16 cellular contexts compared by ENCODE assay signal in the genomic region with DNA sequence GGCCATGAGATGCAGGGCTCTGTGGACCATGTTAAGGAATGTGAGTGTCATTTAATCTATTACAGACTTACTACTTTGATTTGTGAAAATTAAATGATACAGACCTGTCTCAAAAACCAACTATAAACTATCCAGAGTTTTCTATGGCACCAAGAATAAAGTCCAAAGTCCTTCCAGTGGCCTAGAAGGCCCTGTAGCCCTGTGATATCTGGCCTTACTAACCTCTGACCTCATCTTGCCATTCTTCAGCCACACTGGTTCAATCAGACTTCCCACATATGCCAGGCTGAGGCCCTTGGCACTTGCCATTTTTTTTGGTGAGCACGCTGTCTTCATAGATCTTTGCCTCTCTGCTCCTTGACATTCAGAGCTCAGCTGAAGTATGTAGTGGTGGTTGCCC. TPM values are rescaled to one million over a fixed set of nuclear protein-coding genes. Genes with fewer than 3 reads are reported as not detected.
DNase-seq lines count a peak whose midpoint lies in the region; ATAC-seq and TF ChIP-seq lines count a peak whose summit lies in the region.
"Had no signal": no experiment of that assay in that cellular context is flagged by ENCODE, and none has a peak within 500 bp of the region (broad histone marks: within the 10 kb centered on the region; RNA-seq: fewer than 3 reads in every experiment).

No MANE protein-coding gene starts in this region.

- H3K4me3 ChIP-seq in endodermal cell (ENCODE audit: low read length) = peak overlapping the region; percentile 7
- H3K4me3 ChIP-seq in mesenchymal stem cell (ENCODE audit: insufficient read depth in 1 of 2, low read depth in 1 of 2, low read length in 2 of 2) = no peak overlapping the region
- no peak overlapping the region for H3K4me3 ChIP-seq in stomach
- H3K4me3 ChIP-seq: GM12878, GM23248 had no signal

- no peak overlapping the region for H4K8ac ChIP-seq in mesenchymal stem cell (ENCODE audit: low read length)

- peaks cover 45% of the 10 kb centered on the region for H3K36me3 Mint-ChIP-seq in endodermal cell (ENCODE audit: low read depth)

- H2BK12ac ChIP-seq in mesenchymal stem cell (ENCODE audit: low read length in 2 of 2) = no peak overlapping the region

- H3K4me2 ChIP-seq in mesenchymal stem cell (ENCODE audit: low read length, poor library complexity, severe bottlenecking) = no peak overlapping the region

- TF ChIP-seq EP300 in stomach (IDR thresholded peaks at IDR 0.05) = no peak

- H2AFZ ChIP-seq in mesenchymal stem cell (ENCODE audit: low read depth, low read length) = no peak overlapping the region
- H2AFZ ChIP-seq: GM23248 had no signal

- intact Hi-C loops in left colon (cut with DNase I, micrococcal nuclease) (loop anchor here in 1 of 2 donors (10.0 kb wide), 1 partner anchor 323 kb away; the partner anchor contains the start of gene SIPA1L2), stomach (cut with DNase I; ENCODE audit: low total_unique reads) (loop anchor here (10.0 kb wide), 1 partner anchor 323 kb away; the partner anchor contains the start of gene SIPA1L2)

- no peak overlapping the region for H3K4me3 Mint-ChIP-seq in endodermal cell

- no peak overlapping the region for H2BK5ac ChIP-seq in mesenchymal stem cell (ENCODE audit: low read depth, low read length, poor library complexity, severe bottlenecking)

- H3K14ac ChIP-seq in mesenchymal stem cell (ENCODE audit: low read length in 2 of 2) = no peak overlapping the region

- H3K9me3 Mint-ChIP-seq in endodermal cell = peaks cover 13% of the 10 kb centered on the region

- no peak overlapping the region for H4K91ac ChIP-seq in mesenchymal stem cell (ENCODE audit: low read length)

- TF ChIP-seq POLR2A in stomach (IDR thresholded peaks at IDR 0.05) = no peak

- H3K27ac Mint-ChIP-seq in endodermal cell = no peak overlapping the region
- H3K27ac Mint-ChIP-seq: CD4-positive, alpha-beta memory T cell had no signal

- TF ChIP-seq CTCF in endodermal cell (conservative IDR thresholded peaks at IDR 0.05) (no peak), stomach (IDR thresholded peaks at IDR 0.05) (no peak)

- peaks cover 38% of the 10 kb centered on the region for H3K36me3 ChIP-seq in endodermal cell (ENCODE audit: control insufficient read depth, insufficient read depth, low read length)
- H3K36me3 ChIP-seq in mesenchymal stem cell (ENCODE audit: control insufficient read depth in 1 of 2, insufficient read depth in 2 of 2, low read depth in 1 of 2, low read length in 2 of 2) = peaks cover 17 to 48% of the 10 kb centered on the region in 2 experiments
- peaks cover 0 to 44% (median 37%) of the 10 kb centered on the region in 4 donors for H3K36me3 ChIP-seq in stomach

- H3K9ac ChIP-seq in endodermal cell (ENCODE audit: extremely low read depth, low read length, poor library complexity, severe bottlenecking) = no peak overlapping the region
- H3K9ac ChIP-seq in mesenchymal stem cell (ENCODE audit: low read length) = no peak overlapping the region
- H3K9ac ChIP-seq: GM23248 had no signal

- no peaks in the 10 kb centered on the region for H3K27me3 ChIP-seq in endodermal cell (ENCODE audit: control insufficient read depth, insufficient read depth, low read length, poor library complexity, severe bottlenecking)
- no peaks in the 10 kb centered on the region for H3K27me3 ChIP-seq in mesenchymal stem cell (ENCODE audit: control insufficient read depth in 1 of 2, insufficient read depth in 1 of 2, low read length in 2 of 2)
- no peaks in the 10 kb centered on the region for H3K27me3 ChIP-seq in stomach

- peak overlapping the region; percentile 69 for H2AK5ac ChIP-seq in mesenchymal stem cell (ENCODE audit: low read length, severe bottlenecking)

- peaks cover 24% of the 10 kb centered on the region for H3K79me1 ChIP-seq in mesenchymal stem cell (replicated peaks; ENCODE audit: low read length, poor library complexity, severe bottlenecking)

- no peak overlapping the region for H3K23ac ChIP-seq in mesenchymal stem cell (ENCODE audit: low read length in 2 of 2)

- no peak overlapping the region for H2BK15ac ChIP-seq in mesenchymal stem cell (ENCODE audit: low read depth, poor library complexity, severe bottlenecking)

- 100% methylated on average over 1 of the region's 1 CpG for WGBS in endodermal cell (ENCODE audit: insufficient coverage in 1 of 2, insufficient read length in 1 of 2), 2 experiments
- WGBS in mesenchymal stem cell = 89% methylated on average over 1 of the region's 1 CpG
- 97 to 100% (median 100%) methylated on average over 1 of the region's 1 CpG for WGBS in stomach, 5 donors

- peaks cover 22% of the 10 kb centered on the region for H3K9me3 ChIP-seq in endodermal cell (ENCODE audit: control insufficient read depth, low read length)
- peaks cover 7% of the 10 kb centered on the region for H3K9me3 ChIP-seq in mesenchymal stem cell (ENCODE audit: control insufficient read depth, low read length)
- peaks cover 0 to 8% (median 3%) of the 10 kb centered on the region in 4 donors for H3K9me3 ChIP-seq in stomach

- H3K27ac ChIP-seq in endodermal cell (ENCODE audit: low read depth, low read length) = no peak overlapping the region
- no peak overlapping the region for H3K27ac ChIP-seq in mesenchymal stem cell (ENCODE audit: low read length, poor library complexity, severe bottlenecking)
- H3K27ac ChIP-seq in stomach = no peak overlapping the region
- H3K27ac ChIP-seq: GM23248 had no signal

- no peak for DNase-seq in endodermal cell
- DNase-seq in left colon = no peak
- no peak for DNase-seq in mesenchymal stem cell
- no peak for DNase-seq in inferior parietal cortex (ENCODE audit: extremely low spot score)
- DNase-seq in OCI-M2 (lab: John Stamatoyannopoulos, UW; ENCODE audit: unreplicated experiment) = no peak
- no peak for DNase-seq in stomach
- DNase-seq: C1 segment of cervical spinal cord; Calu3; CD4-positive, alpha-beta memory T cell; COR-L47; DMS153; DND-41; GM23248; H7; HCEC 1CT had no signal

- no peak overlapping the region for H3K18ac ChIP-seq in mesenchymal stem cell (ENCODE audit: low read depth in 1 of 2, low read length in 2 of 2)

- no peak overlapping the region for H2BK120ac ChIP-seq in mesenchymal stem cell (ENCODE audit: low read depth, low read length)

- H3K4me1 ChIP-seq in endodermal cell (ENCODE audit: control insufficient read depth, insufficient read depth, low read length) (no peaks in the 10 kb centered on the region), mesenchymal stem cell (ENCODE audit: control insufficient read depth, insufficient read depth, low read depth, low read length) (peaks cover 2% of the 10 kb centered on the region), stomach (peaks cover 0 to 13% (median 10%) of the 10 kb centered on the region in 4 donors)

- H3K4me1 Mint-ChIP-seq in endodermal cell = peaks cover under 1% of the 10 kb centered on the region

- no peak overlapping the region for H3K4ac ChIP-seq in mesenchymal stem cell (ENCODE audit: low read depth in 1 of 2, low read length in 2 of 2)

- no peaks in the 10 kb centered on the region for H3K27me3 Mint-ChIP-seq in endodermal cell (ENCODE audit: insufficient read depth)
- H3K27me3 Mint-ChIP-seq: CD4-positive, alpha-beta memory T cell had no signal

- ATAC-seq in left colon = peak; percentile 51
- ATAC-seq: GM12878 had no signal

RNA-seq across cellular contexts. Expression of gene NTPCR, which starts 7.7 kb away (rescaled TPM):
- total RNA-seq in endodermal cell = 10 to 100 TPM; 30.9 to 43.3 TPM
- polyA plus RNA-seq in endodermal cell (2013, experiment 1 of 2) = 95.2 TPM
- 86.8 TPM for polyA plus RNA-seq in endodermal cell (2013, experiment 2 of 2)
- 10 to 100 TPM; 51.2 to 54.0 TPM for total RNA-seq in left colon
- polyA plus RNA-seq in mesenchymal stem cell (2013, experiment 1 of 2) = 33.9 TPM
- 34.1 TPM for polyA plus RNA-seq in mesenchymal stem cell (2013, experiment 2 of 2)
- total RNA-seq in stomach = 10 to 100 TPM; 14.9 to 46.3 (median 24.6) TPM
- 10 to 100 TPM; 43.5 to 56.3 (median 51.8) TPM for polyA plus RNA-seq in stomach
